In the genomic region with DNA sequence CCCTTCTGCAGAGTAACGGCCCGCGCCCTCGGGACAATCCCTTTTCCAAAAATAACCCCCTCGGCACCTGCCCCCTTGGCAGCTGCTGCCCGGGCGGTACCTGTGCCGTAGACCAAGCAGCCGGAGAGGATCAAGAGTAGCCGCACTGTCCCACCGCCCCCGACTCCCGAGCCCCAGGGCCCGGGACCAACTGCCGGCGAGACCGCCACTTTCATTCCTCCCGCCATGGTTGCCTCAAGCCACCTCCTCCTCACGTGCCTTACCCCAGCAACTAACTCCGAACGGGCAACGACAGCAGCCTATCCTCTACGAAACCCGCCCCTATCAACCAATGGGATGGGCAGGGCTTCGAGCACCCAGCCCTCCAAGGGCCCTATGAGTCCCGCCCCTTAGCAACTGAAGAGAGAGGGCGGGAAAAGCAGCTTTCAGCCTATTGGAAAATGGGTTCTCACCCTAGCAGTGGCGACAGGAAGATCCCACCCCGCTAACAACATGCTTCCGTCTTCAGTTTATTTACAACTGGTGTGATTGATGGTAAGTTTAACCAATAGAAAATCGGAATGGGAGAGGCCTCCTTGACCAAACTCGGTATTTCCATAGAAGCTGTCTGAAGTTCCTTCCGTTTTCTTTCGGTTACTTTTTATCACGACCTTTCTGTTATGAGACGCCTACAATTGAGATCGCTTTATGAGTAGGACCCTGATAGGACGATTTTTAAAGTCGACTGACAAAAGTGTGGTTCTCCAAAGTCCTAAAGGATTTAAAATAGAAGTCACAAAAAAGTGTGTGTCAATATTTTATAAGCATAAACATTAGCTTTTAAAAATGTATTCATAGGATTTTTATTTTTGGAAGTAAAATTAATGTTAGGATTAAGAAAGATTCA, we compare ENCODE assay signal across 8 cellular contexts. TPM values are rescaled to one million over a fixed set of nuclear protein-coding genes. Genes with fewer than 3 reads are reported as not detected.
DNase-seq lines count a peak whose midpoint lies in the region; ATAC-seq and TF ChIP-seq lines count a peak whose summit lies in the region.

A gene with protein sequence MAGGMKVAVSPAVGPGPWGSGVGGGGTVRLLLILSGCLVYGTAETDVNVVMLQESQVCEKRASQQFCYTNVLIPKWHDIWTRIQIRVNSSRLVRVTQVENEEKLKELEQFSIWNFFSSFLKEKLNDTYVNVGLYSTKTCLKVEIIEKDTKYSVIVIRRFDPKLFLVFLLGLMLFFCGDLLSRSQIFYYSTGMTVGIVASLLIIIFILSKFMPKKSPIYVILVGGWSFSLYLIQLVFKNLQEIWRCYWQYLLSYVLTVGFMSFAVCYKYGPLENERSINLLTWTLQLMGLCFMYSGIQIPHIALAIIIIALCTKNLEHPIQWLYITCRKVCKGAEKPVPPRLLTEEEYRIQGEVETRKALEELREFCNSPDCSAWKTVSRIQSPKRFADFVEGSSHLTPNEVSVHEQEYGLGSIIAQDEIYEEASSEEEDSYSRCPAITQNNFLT (minus strand): TSS at position 273 of the 886 bp plus-strand sequence. CDS start 46 bp downstream, at position 227.

- H3K27ac ChIP-seq in BLaER1 = peak within 1 kb of the TSS; percentile 93
- peak within 1 kb of the TSS; percentile 75 for H3K27ac ChIP-seq in coronary artery

- peaks cover 28% of the 10 kb centered on the region for H3K4me1 Mint-ChIP-seq in activated CD4-positive, alpha-beta T cell treated with anti-CD3 and anti-CD28 coated beads, Interleukin-2, amount 10 ng/mL, durations not matched to agents 7 days and 5 days

- H3K4me3 ChIP-seq in BLaER1 (peak within 1 kb of the TSS; percentile 88), coronary artery (peak within 1 kb of the TSS; percentile 80)

- no peaks in the 10 kb centered on the region for H3K9me3 Mint-ChIP-seq in activated CD4-positive, alpha-beta T cell treated with anti-CD3 and anti-CD28 coated beads, Interleukin-2, amount 10 ng/mL, durations not matched to agents 7 days and 5 days

- peaks cover 22% of the 10 kb centered on the region for H3K4me1 ChIP-seq in BLaER1

- peak within 1 kb of the TSS; percentile 99 for H3K27ac Mint-ChIP-seq in activated CD4-positive, alpha-beta T cell treated with anti-CD3 and anti-CD28 coated beads, Interleukin-2, amount 10 ng/mL, durations not matched to agents 7 days and 5 days

- peaks cover 12% of the 10 kb centered on the region for H3K36me3 Mint-ChIP-seq in activated CD4-positive, alpha-beta T cell treated with anti-CD3 and anti-CD28 coated beads, Interleukin-2, amount 10 ng/mL, durations not matched to agents 7 days and 5 days (ENCODE audit: low read depth)

- CTCF ChIA-PET in activated CD4-positive, alpha-beta T cell treated with anti-CD3 and anti-CD28 coated beads, Interleukin-2, amount 10 ng/mL, durations not matched to agents 7 days and 5 days (lab: Charles Lee) = interaction anchor here (0.9 to 4.2 kb wide), 14 partner anchors 8 to 160 kb away, joined by 3 to 21 read pairs (median 6); a partner anchor contains a TSS

- peak; percentile 96 for ATAC-seq in GM19328 (IDR thresholded peaks at IDR 0.05; ENCODE audit: unreplicated experiment)
- peak; percentile 95 for ATAC-seq in HG03520 (IDR thresholded peaks at IDR 0.05; ENCODE audit: unreplicated experiment)
- ATAC-seq in left colon = peak; percentile 98

- H3K36me3 ChIP-seq in BLaER1 = peaks cover 25% of the 10 kb centered on the region

- H3K4me2 ChIP-seq in BLaER1 = peak within 1 kb of the TSS; percentile 94

- peaks cover 10% of the 10 kb centered on the region; the same call in 1 of the 2 replicates for H4K20me1 ChIP-seq in BLaER1

- intact Hi-C loops in left colon (cut with DNase I, micrococcal nuclease) = no loop called here

- no peaks in the 10 kb centered on the region for H3K27me3 Mint-ChIP-seq in activated CD4-positive, alpha-beta T cell treated with anti-CD3 and anti-CD28 coated beads, Interleukin-2, amount 10 ng/mL, durations not matched to agents 7 days and 5 days

- TF ChIP-seq CTCF in coronary artery (IDR thresholded peaks at IDR 0.05) = no peak

- POLR2A ChIA-PET in activated CD4-positive, alpha-beta T cell treated with anti-CD3 and anti-CD28 coated beads, Interleukin-2, amount 10 ng/mL, durations not matched to agents 7 days and 5 days (lab: Charles Lee) = interaction anchor here (0.8 to 2.2 kb wide), 4 partner anchors 9 to 33 kb away, joined by 4 to 8 read pairs (median 6); a partner anchor contains a TSS

- peak; percentile 100 for DNase-seq in NCI-H69 (lab: John Stamatoyannopoulos, UW)
- DNase-seq in activated CD4-positive, alpha-beta T cell treated with anti-CD3 and anti-CD28 coated beads, Interleukin-2, amount 10 ng/mL, durations not matched to agents 7 days and 5 days = peak; percentile 99
- peak; percentile 99 for DNase-seq in coronary artery (ENCODE audit: low spot score)
- DNase-seq in left colon = peak; percentile 91 to 99
- peak; percentile 89 to 94 for DNase-seq in stimulated activated CD4-positive, alpha-beta T cell treated with anti-CD3 and anti-CD28 coated beads, Interleukin-2, amount 100 ng/mL, for 24 hours

- H3K9me3 ChIP-seq in BLaER1 = no peaks in the 10 kb centered on the region

- peak within 1 kb of the TSS; percentile 92 for H3K9ac ChIP-seq in BLaER1

- peak within 1 kb of the TSS; percentile 97 for H3K4me3 Mint-ChIP-seq in activated CD4-positive, alpha-beta T cell treated with anti-CD3 and anti-CD28 coated beads, Interleukin-2, amount 10 ng/mL, durations not matched to agents 7 days and 5 days

- H3K27me3 ChIP-seq in BLaER1 = no peaks in the 10 kb centered on the region

RNA-seq across cellular contexts. Expression of the gene that starts here (rescaled TPM):
- total RNA-seq in activated CD4-positive, alpha-beta T cell treated with anti-CD3 and anti-CD28 coated beads, Interleukin-2, amount 10 ng/mL, durations not matched to agents 7 days and 5 days = 10 to 100 TPM; 50.2 to 54.3 TPM
- total RNA-seq in left colon = 1 to 10 TPM; 4.9 to 5.8 TPM

Comparison
In these comparisons a context has a peak if more than half of its experiments do, and no peak if none do; other contexts are left out.
1. Peak in every context shown above with its lines: DNase-seq, ATAC-seq, H3K4me3 ChIP-seq and H3K27ac ChIP-seq.
2. RNA of the gene that starts here (total RNA-seq): 50.2 to 54.3 TPM in activated CD4-positive, alpha-beta T cell treated with anti-CD3 and anti-CD28 coated beads, Interleukin-2, amount 10 ng/mL, durations not matched to agents 7 days and 5 days; 4.9 to 5.8 TPM in left colon; every median in the first group is over 4 times any median in the second.